Comparison of ENCODE assay signal across 25 cellular contexts in the genomic region with DNA sequence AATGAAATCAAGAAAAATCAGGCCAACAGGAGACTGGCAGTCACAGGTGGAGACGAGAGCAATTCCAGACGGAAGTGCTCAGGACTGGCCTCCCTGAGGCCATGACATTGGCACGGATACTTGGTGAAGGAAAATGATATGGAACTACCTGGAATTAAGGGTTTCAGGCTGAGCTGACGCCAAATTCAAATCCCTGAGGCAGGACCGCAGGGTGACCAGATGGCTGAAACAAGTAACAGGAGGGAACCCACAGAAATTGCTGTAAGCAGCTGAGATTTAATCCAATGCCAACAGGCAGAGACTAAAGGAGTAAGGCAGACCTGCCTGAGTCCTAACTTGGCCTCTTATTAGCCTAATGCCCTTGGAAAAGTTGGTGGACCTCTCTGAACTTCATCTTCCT.
DNase-seq lines count a peak whose midpoint lies in the region; ATAC-seq and TF ChIP-seq lines count a peak whose summit lies in the region.
"Had no signal": no experiment of that assay in that cellular context is flagged by ENCODE, and none has a peak within 500 bp of the region (broad histone marks: within the 10 kb centered on the region; RNA-seq: fewer than 3 reads in every experiment).

No MANE protein-coding gene starts in this region.

- H3K27ac ChIP-seq in HL-60 (replicated peaks) (peak overlapping the region; percentile 4; the same call in 1 of the 2 replicates), coronary artery (no peak overlapping the region)
- H3K27ac ChIP-seq: C4-2B, KMS-11, PC-9, SJCRH30 had no signal

- H3K4me3 ChIP-seq in HL-60 (replicated peaks; ENCODE audit: insufficient read depth, low read length) = no peak overlapping the region
- no peak overlapping the region for H3K4me3 ChIP-seq in coronary artery
- H3K4me3 ChIP-seq: PC-9, SJCRH30 had no signal

- ATAC-seq in HG02642 (IDR thresholded peaks at IDR 0.05; ENCODE audit: poor library complexity, unreplicated experiment) = no peak
- ATAC-seq: CD8-positive, alpha-beta T cell; Right ventricle myocardium inferior; SK-N-SH treated with all-trans-retinoic acid at 6 μM for 48 hours had no signal

- no peaks in the 10 kb centered on the region for H3K36me3 Mint-ChIP-seq in nephron progenitor cell (ENCODE audit: low read depth)
- H3K36me3 Mint-ChIP-seq: CD8-positive, alpha-beta T cell; IgD-negative memory B cell had no signal

- H3K4me3 Mint-ChIP-seq in nephron progenitor cell = no peak overlapping the region
- H3K4me3 Mint-ChIP-seq: B cell; CD8-positive, alpha-beta T cell; IgD-negative memory B cell had no signal

- no peaks in the 10 kb centered on the region for H3K27me3 ChIP-seq in HL-60 (ENCODE audit: insufficient read depth, poor library complexity, severe bottlenecking)
- H3K27me3 ChIP-seq: SJCRH30 had no signal

- H3K4me1 Mint-ChIP-seq in nephron progenitor cell = peaks cover 9% of the 10 kb centered on the region
- H3K4me1 Mint-ChIP-seq: B cell, IgD-negative memory B cell had no signal

- no peaks in the 10 kb centered on the region for H3K9me3 Mint-ChIP-seq in nephron progenitor cell
- H3K9me3 Mint-ChIP-seq: CD8-positive, alpha-beta T cell had no signal

- TF ChIP-seq CTCF in HL-60 (IDR thresholded peaks at IDR 0.05; ENCODE audit: insufficient read depth, low read length) = no peak
- no peak for TF ChIP-seq CTCF in coronary artery (IDR thresholded peaks at IDR 0.05)
- TF ChIP-seq CTCF in nephron progenitor cell (IDR thresholded peaks at IDR 0.05) = no peak

- peak overlapping the region; percentile 62 for H3K27ac Mint-ChIP-seq in nephron progenitor cell
- H3K27ac Mint-ChIP-seq: B cell; CD8-positive, alpha-beta T cell; IgD-negative memory B cell had no signal

- H3K27me3 Mint-ChIP-seq in nephron progenitor cell (ENCODE audit: low read depth, poor library complexity) = peaks cover 5% of the 10 kb centered on the region
- H3K27me3 Mint-ChIP-seq: B cell had no signal

- DNase-seq in HL-60 (ENCODE audit: low read depth in 1 of 2, low spot score in 1 of 2) (no peak), NCI-H82 (lab: John Stamatoyannopoulos, UW) (peak; percentile 91), coronary artery (ENCODE audit: low spot score) (peak; percentile 4), nephron progenitor cell (no peak), ureter (ENCODE audit: low spot score) (no peak), AG20443 (ENCODE audit: low spot score) (no peak), HUDEP-2 (lab: John Stamatoyannopoulos, UW; ENCODE audit: unreplicated experiment in 76 of 76) (no peak)
- DNase-seq: Caco-2; CD8-positive, alpha-beta T cell; DMS153; DND-41; MM.1S; NCI-H2029; NCI-H2227 treated with DMSO at 0.1 percent for 48 hours; NCI-H510A; NCI-H748 treated with DMSO at 0.1 percent for 48 hours; PC-9; SJCRH30 had no signal

Comparison
In these comparisons a context has a peak if more than half of its experiments do, and no peak if none do; other contexts are left out.
1. DNase-seq: peak in NCI-H82 (single experiment) and coronary artery (single experiment); none in HL-60 (0 of 2), nephron progenitor cell (single experiment), ureter (single experiment), AG20443 (single experiment) and HUDEP-2 (0 of 76).